Comparison of ENCODE assay signal across 8 cellular contexts in the genomic region with DNA sequence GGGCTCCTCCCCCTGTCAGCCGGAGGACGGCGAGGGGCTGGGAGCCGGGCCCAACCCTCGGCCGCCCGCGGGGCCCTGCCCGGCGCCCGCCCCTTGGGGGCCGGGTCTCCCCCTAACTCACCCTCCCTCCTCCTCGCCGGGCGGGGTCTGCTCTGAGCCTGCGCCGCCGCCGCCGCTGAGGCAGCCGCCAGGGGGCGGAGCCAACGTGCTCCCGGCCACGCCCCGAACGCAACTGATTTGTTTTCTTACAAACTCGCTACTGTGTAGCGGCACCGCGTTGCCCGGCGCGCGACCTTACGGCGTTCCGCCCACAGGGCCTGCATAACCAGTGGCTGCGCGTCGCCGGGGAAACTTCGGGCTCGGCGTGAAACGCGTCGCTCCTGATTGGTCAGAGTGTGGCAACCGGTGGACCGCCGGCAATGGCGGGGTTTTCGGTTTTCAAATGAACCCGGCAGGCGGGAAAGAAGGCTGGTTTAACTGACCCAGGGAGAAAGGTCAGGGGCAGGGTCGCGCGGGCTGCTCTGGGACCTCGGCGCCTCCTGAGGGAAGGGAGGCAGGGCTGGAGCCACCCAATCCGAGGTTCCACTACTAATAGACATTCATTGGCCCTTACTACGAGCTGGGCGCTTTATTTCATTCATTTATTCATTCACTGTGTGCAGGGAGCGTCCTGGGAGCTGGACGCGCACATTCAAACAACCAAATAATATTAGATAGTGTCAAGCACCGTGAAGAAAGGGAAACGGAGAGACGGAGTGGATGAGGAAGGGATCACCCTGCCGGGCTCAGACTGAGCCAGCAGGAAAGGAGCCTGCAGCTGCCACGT. TPM values are rescaled to one million over a fixed set of nuclear protein-coding genes. Genes with fewer than 3 reads are reported as not detected.
DNase-seq lines count a peak whose midpoint lies in the region; ATAC-seq lines count a peak whose summit lies in the region.

TSS of gene CDKN2D (minus strand) at position 154 of the 826 bp plus-strand sequence. CDS start 326 bp downstream, outside the sequence.

- H3K4me3 ChIP-seq in CD8-positive, alpha-beta memory T cell (ENCODE audit: low read length), result peak within 1 kb of the TSS; percentile 96

- POLR2A ChIA-PET in CD8-positive, alpha-beta memory T cell (lab: Charles Lee), result interaction anchor here (0.5 to 2.9 kb wide), 7 partner anchors 13 to 235 kb away, joined by 3 to 23 read pairs (median 4); partner anchors contain the start of gene KEAP1

- no peaks in the 10 kb centered on the region for H3K9me3 ChIP-seq in CD8-positive, alpha-beta memory T cell (ENCODE audit: low read length)

- peaks cover 0 to 26% (median 5%) of the 10 kb centered on the region in 3 donors for H3K36me3 Mint-ChIP-seq in CD8-positive, alpha-beta memory T cell

- peak within 1 kb of the TSS; percentile 91 to 100 (median 98) for H3K27ac Mint-ChIP-seq in CD8-positive, alpha-beta memory T cell

- peaks cover 41 to 55% (median 48%) of the 10 kb centered on the region in 3 donors for H3K4me1 Mint-ChIP-seq in CD8-positive, alpha-beta memory T cell

- H3K9me3 Mint-ChIP-seq in CD8-positive, alpha-beta memory T cell, result no peaks in the 10 kb centered on the region

- H3K27me3 ChIP-seq in CD8-positive, alpha-beta memory T cell (ENCODE audit: insufficient read depth, low read length, poor library complexity, severe bottlenecking), result no peaks in the 10 kb centered on the region

- ATAC-seq in GM19467 (IDR thresholded peaks at IDR 0.05; ENCODE audit: unreplicated experiment), result peak; percentile 66

- CTCF ChIA-PET in CD8-positive, alpha-beta memory T cell (lab: Charles Lee), result interaction anchor here (0.9 to 8.4 kb wide), 7 partner anchors 15 to 85 kb away, joined by 3 to 63 read pairs (median 4); no protein-coding TSS in a partner anchor

- H3K4me1 ChIP-seq in CD8-positive, alpha-beta memory T cell (ENCODE audit: insufficient read depth, low read length), result peaks cover 42% of the 10 kb centered on the region

- H3K36me3 ChIP-seq in CD8-positive, alpha-beta memory T cell (ENCODE audit: insufficient read depth, low read length), result peaks cover 5% of the 10 kb centered on the region

- peak within 1 kb of the TSS; percentile 70 for H3K27ac ChIP-seq in CD8-positive, alpha-beta memory T cell (ENCODE audit: low read depth, low read length)

- peak within 1 kb of the TSS; percentile 86 to 99 (median 97) for H3K4me3 Mint-ChIP-seq in CD8-positive, alpha-beta memory T cell

- peaks cover 0 to 7% of the 10 kb centered on the region in 2 donors for H3K27me3 Mint-ChIP-seq in CD8-positive, alpha-beta memory T cell

- DNase-seq in CD8-positive, alpha-beta memory T cell, result peak; percentile 99 to 100 (median 100)
- peak; percentile 96 for DNase-seq in HS-27A (ENCODE audit: low read depth)
- peak; percentile 89 for DNase-seq in NK-92 (lab: John Stamatoyannopoulos, UW; ENCODE audit: unreplicated experiment)
- DNase-seq in activated CD8-positive, alpha-beta memory T cell treated with anti-CD3 and anti-CD28 coated beads for 1 hour (ENCODE audit: extremely low read depth in 1 of 2, low read depth in 1 of 2), result peak; percentile 99
- DNase-seq in effector CD4-positive, alpha-beta T cell, result peak; percentile 100
- peak; percentile 100 for DNase-seq in lung microvascular endothelial cell (ENCODE audit: low read depth in 2 of 2)
- peak; percentile 99 to 100 (median 99) for DNase-seq in stimulated activated CD4-positive, alpha-beta T cell treated with anti-CD3 and anti-CD28 coated beads, TNF-alpha, amount 100 ng/mL, for 48 hours (ENCODE audit: low read depth in 3 of 3)

RNA-seq across cellular contexts. Expression of gene CDKN2D, which starts in this region (rescaled TPM):
- 10 to 100 TPM; 22.2 to 23.1 TPM for total RNA-seq in CD8-positive, alpha-beta memory T cell
- 176 TPM for polyA plus RNA-seq in CD8-positive, alpha-beta memory T cell
- total RNA-seq in lung microvascular endothelial cell, result 4.1 and 6.5 TPM in 2 replicates

Comparison
In these comparisons a context has a peak if more than half of its experiments do, and no peak if none do; other contexts are left out.
1. Peak in every context shown above with its lines: DNase-seq, ATAC-seq, H3K4me3 ChIP-seq and H3K27ac ChIP-seq.